In the genomic region with DNA sequence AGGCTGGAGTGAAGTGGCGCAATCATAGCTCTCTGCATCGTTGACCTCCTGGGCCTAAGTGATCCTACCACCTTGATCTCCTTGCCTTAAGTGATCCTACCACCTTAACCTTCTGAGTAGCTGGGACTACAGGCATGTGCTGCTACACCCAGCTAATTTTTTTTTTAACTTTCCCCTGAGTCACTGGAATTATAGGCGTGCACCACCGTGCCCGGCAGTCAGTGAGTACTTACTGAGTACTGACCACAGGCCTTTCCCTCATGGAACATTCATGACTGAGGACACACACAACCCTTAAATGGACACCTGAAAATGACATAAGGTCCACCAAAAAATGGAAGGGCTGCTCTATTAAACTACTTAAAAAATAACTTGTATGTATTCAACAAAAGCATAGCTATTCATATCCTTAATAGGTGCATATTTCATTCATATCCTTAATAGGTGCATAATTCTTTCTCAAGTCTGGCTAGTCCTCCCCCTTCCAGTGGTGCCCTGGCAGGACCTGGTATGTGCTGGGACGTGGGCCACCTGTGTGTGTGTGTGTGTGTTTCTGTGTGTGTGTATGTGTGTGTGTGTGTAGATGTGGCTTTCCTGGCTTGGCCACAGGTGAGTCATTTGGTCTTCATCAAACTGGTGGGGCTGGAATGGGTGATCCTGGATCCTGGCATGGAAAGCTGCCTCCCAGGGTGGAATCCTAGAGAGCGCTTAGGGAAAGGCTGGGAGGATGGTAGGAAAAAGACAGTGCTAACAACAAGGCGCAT, we compare ENCODE assay signal across 1 cellular context.
TF ChIP-seq lines count a peak whose summit lies in the region.

No MANE protein-coding gene starts in this region.

TF ChIP-seq in HEK293, 187 proteins besides CTCF, POLR2A, EP300 and RAD21 (continued from another document):
- TF ChIP-seq, protein P1, sequence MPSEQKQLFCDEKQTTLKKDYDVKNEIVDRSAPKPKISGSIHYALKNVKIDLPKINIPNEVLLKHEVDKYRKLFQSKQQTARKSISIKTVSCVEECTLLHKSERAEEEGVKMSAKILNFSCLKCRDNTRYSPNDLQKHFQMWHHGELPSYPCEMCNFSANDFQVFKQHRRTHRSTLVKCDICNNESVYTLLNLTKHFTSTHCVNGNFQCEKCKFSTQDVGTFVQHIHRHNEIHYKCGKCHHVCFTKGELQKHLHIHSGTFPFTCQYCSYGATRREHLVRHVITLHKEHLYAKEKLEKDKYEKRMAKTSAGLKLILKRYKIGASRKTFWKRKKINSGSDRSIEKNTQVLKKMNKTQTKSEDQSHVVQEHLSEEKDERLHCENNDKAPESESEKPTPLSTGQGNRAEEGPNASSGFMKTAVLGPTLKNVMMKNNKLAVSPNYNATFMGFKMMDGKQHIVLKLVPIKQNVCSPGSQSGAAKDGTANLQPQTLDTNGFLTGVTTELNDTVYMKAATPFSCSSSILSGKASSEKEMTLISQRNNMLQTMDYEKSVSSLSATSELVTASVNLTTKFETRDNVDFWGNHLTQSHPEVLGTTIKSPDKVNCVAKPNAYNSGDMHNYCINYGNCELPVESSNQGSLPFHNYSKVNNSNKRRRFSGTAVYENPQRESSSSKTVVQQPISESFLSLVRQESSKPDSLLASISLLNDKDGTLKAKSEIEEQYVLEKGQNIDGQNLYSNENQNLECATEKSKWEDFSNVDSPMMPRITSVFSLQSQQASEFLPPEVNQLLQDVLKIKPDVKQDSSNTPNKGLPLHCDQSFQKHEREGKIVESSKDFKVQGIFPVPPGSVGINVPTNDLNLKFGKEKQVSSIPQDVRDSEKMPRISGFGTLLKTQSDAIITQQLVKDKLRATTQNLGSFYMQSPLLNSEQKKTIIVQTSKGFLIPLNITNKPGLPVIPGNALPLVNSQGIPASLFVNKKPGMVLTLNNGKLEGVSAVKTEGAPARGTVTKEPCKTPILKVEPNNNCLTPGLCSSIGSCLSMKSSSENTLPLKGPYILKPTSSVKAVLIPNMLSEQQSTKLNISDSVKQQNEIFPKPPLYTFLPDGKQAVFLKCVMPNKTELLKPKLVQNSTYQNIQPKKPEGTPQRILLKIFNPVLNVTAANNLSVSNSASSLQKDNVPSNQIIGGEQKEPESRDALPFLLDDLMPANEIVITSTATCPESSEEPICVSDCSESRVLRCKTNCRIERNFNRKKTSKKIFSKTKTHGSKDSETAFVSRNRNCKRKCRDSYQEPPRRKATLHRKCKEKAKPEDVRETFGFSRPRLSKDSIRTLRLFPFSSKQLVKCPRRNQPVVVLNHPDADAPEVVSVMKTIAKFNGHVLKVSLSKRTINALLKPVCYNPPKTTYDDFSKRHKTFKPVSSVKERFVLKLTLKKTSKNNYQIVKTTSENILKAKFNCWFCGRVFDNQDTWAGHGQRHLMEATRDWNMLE (tag by site-specific recombination; conservative IDR thresholded peaks at IDR 0.05; ENCODE audit: low read depth): no peak
